ENCODE assay signal across 17 cellular contexts in genomic region chr9:107219486-107219853, GRCh38.
DNase-seq lines count a peak whose midpoint lies in the region; ATAC-seq and TF ChIP-seq lines count a peak whose summit lies in the region.
"Had no signal": no experiment of that assay in that cellular context is flagged by ENCODE, and none has a peak within 500 bp of the region (broad histone marks: within the 10 kb centered on the region; RNA-seq: fewer than 3 reads in every experiment).

No MANE protein-coding gene starts in this region.

- DNase-seq in posterior cingulate gyrus (no peak), GM13976 (ENCODE audit: low spot score) (no peak), AML-193 (lab: John Stamatoyannopoulos, UW) (no peak)
- DNase-seq: activated CD4-positive, alpha-beta T cell treated with anti-CD3 and anti-CD28 coated beads for 48 hours; GOT3; mesendoderm; NCI-H1694 treated with DMSO at 0.1 percent for 48 hours; NCI-H774; stimulated activated CD4-positive, alpha-beta T cell treated with anti-CD3 and anti-CD28 coated beads, Interleukin-2, amount 100 ng/mL, for 48 hours; upper lobe of right lung had no signal

- no peak for TF ChIP-seq CTCF in GM13976 (IDR thresholded peaks at IDR 0.05; ENCODE audit: borderline replicate concordance, control extremely low read depth, extremely low read depth, insufficient read depth, missing control alignments)

- no peak overlapping the region for H3K27ac Mint-ChIP-seq in activated T-helper 17 cell treated with anti-CD3 and anti-CD28 coated beads, Interleukin-2, amount 50 U/mL, for 72 hours
- H3K27ac Mint-ChIP-seq: activated T-helper 1 cell treated with anti-CD3 and anti-CD28 coated beads, Interleukin-12 subunit alpha, Interleukin-12 subunit beta, Interleukin-2, Interleukin-4 antibody, amounts not matched to agents 30 ng/mL and 10 ng/mL and 1 ng/mL, durations not matched to agents 14 hours and 24 hours and 36 hours; CD14-positive monocyte; neural progenitor cell had no signal

- no peak overlapping the region for H3K4me3 Mint-ChIP-seq in activated T-helper 17 cell treated with anti-CD3 and anti-CD28 coated beads, Interleukin-2, amount 50 U/mL, for 72 hours
- H3K4me3 Mint-ChIP-seq: activated T-helper 1 cell treated with anti-CD3 and anti-CD28 coated beads, Interleukin-12 subunit alpha, Interleukin-12 subunit beta, Interleukin-2, Interleukin-4 antibody, amounts not matched to agents 30 ng/mL and 10 ng/mL and 1 ng/mL, durations not matched to agents 14 hours and 24 hours and 36 hours; CD14-positive monocyte; neural progenitor cell had no signal

- intact Hi-C loops in posterior cingulate gyrus (cut with DNase I): no loop called here

- in situ Hi-C loops in GM13976 (cut with MboI; ENCODE audit: low sequenced_read_pairs, unreplicated experiment): no loop called here

- ATAC-seq in GM18868 (IDR thresholded peaks at IDR 0.05; ENCODE audit: unreplicated experiment) (peak; percentile 60), GM21528 (IDR thresholded peaks at IDR 0.05; ENCODE audit: low FRiP score, unreplicated experiment) (peak; percentile 38), HG03064 (IDR thresholded peaks at IDR 0.05; ENCODE audit: low read depth, unreplicated experiment) (peak; percentile 29)
- peak; percentile 19 for ATAC-seq in activated T-helper 17 cell treated with anti-CD3 and anti-CD28 coated beads, Interleukin-2, amount 50 U/mL, for 72 hours (replicated peaks)

- peaks cover 4% of the 10 kb centered on the region for H3K27me3 Mint-ChIP-seq in activated T-helper 17 cell treated with anti-CD3 and anti-CD28 coated beads, Interleukin-2, amount 50 U/mL, for 72 hours

- no peaks in the 10 kb centered on the region for H3K9me3 Mint-ChIP-seq in activated T-helper 17 cell treated with anti-CD3 and anti-CD28 coated beads, Interleukin-2, amount 50 U/mL, for 72 hours
- H3K9me3 Mint-ChIP-seq: activated T-helper 1 cell treated with anti-CD3 and anti-CD28 coated beads, Interleukin-12 subunit alpha, Interleukin-12 subunit beta, Interleukin-2, Interleukin-4 antibody, amounts not matched to agents 30 ng/mL and 10 ng/mL and 1 ng/mL, durations not matched to agents 14 hours and 24 hours and 36 hours; neural progenitor cell had no signal

- H3K4me1 Mint-ChIP-seq in activated T-helper 17 cell treated with anti-CD3 and anti-CD28 coated beads, Interleukin-2, amount 50 U/mL, for 72 hours: no peaks in the 10 kb centered on the region

- H3K36me3 Mint-ChIP-seq in activated T-helper 17 cell treated with anti-CD3 and anti-CD28 coated beads, Interleukin-2, amount 50 U/mL, for 72 hours (ENCODE audit: low read depth): no peaks in the 10 kb centered on the region
- H3K36me3 Mint-ChIP-seq: CD14-positive monocyte, neural progenitor cell had no signal
